In genomic region chr15:55710286-55710685, GRCh38 we compare ENCODE assay signal across 22 cellular contexts. TPM values are rescaled to one million over a fixed set of nuclear protein-coding genes. Genes with fewer than 3 reads are reported as not detected.
DNase-seq lines count a peak whose midpoint lies in the region; TF ChIP-seq lines count a peak whose summit lies in the region.
"Had no signal": no experiment of that assay in that cellular context is flagged by ENCODE, and none has a peak within 500 bp of the region (broad histone marks: within the 10 kb centered on the region; RNA-seq: fewer than 3 reads in every experiment).

No MANE protein-coding gene starts in this region.

- TF ChIP-seq CTCF in BJ (IDR thresholded peaks at IDR 0.05; ENCODE audit: insufficient read depth, low read depth, low read length) (no peak), Loucy (conservative IDR thresholded peaks at IDR 0.05; ENCODE audit: low read length) (no peak), smooth muscle cell (IDR thresholded peaks at IDR 0.05; ENCODE audit: borderline replicate concordance, insufficient read depth, poor library complexity, severe bottlenecking) (no peak)

- H3K9me3 ChIP-seq in Loucy (ENCODE audit: insufficient read depth, low read depth, low read length) (no peaks in the 10 kb centered on the region), smooth muscle cell (replicated peaks; ENCODE audit: low read depth) (no peaks in the 10 kb centered on the region)
- H3K9me3 ChIP-seq: BLaER1, SJSA1 had no signal

- no peak overlapping the region for H3K27ac ChIP-seq in smooth muscle cell (ENCODE audit: low read depth)
- H3K27ac ChIP-seq: BLaER1, SJSA1 had no signal

- H2AFZ ChIP-seq in Loucy (ENCODE audit: low read length) (no peak overlapping the region), smooth muscle cell (ENCODE audit: low read depth) (no peak overlapping the region)

- H3K27me3 ChIP-seq in BJ (ENCODE audit: control insufficient read depth, insufficient read depth, low read length) (0 out of 2 replicates have a peak, but pooled peaks cover 1% of the 10 kb centered on the region), Loucy (ENCODE audit: insufficient read depth, low read length, poor library complexity, severe bottlenecking) (no peaks in the 10 kb centered on the region), smooth muscle cell (ENCODE audit: low read depth) (no peaks in the 10 kb centered on the region)
- H3K27me3 ChIP-seq: BLaER1, SJSA1 had no signal

- peak; percentile 15 for DNase-seq in BJ (ENCODE audit: low read depth)
- peak; percentile 21 for DNase-seq in fibroblast of peridontal ligament (ENCODE audit: extremely low read depth)
- DNase-seq in smooth muscle cell (lab: John Stamatoyannopoulos, UW; ENCODE audit: unreplicated experiment): no peak
- DNase-seq in AG08396 (ENCODE audit: low spot score): no peak
- no peak for DNase-seq in DMS53 treated with DMSO at 0.1 percent for 48 hours (lab: John Stamatoyannopoulos, UW; ENCODE audit: unreplicated experiment)
- DNase-seq in pons (ENCODE audit: low spot score): no peak
- DNase-seq: CD4-positive, alpha-beta T cell; COR-L47; DMS79 treated with DMSO at 0.1 percent for 48 hours; GOT3; KBM-7; NCI-H1105; NCI-H146; NCI-H2029; NCI-H226; NCI-H510A treated with DMSO at 0.1 percent for 48 hours; NCI-H748 treated with DMSO at 0.1 percent for 48 hours; NK-92 treated with Interleukin-12 subunit alpha and Interleukin-12 subunit beta, amount 100 ng/mL, for 24 hours had no signal

- H3K36me3 ChIP-seq in BJ (ENCODE audit: control insufficient read depth, insufficient read depth, low read length): no peaks in the 10 kb centered on the region
- H3K36me3 ChIP-seq in Loucy (ENCODE audit: insufficient read depth, low read length): no peaks in the 10 kb centered on the region
- no peaks in the 10 kb centered on the region for H3K36me3 ChIP-seq in smooth muscle cell (ENCODE audit: low read depth)
- H3K36me3 ChIP-seq: BLaER1, SJSA1 had no signal

- H3K4me3 ChIP-seq in BJ (ENCODE audit: low read depth, low read length) (no peak overlapping the region), Loucy (ENCODE audit: low read length, poor library complexity, severe bottlenecking) (no peak overlapping the region), smooth muscle cell (no peak overlapping the region)
- H3K4me3 ChIP-seq: BLaER1, SJSA1 had no signal

- no peaks in the 10 kb centered on the region for H4K20me1 ChIP-seq in Loucy (ENCODE audit: insufficient read depth, low read length, poor library complexity, severe bottlenecking)
- no peaks in the 10 kb centered on the region for H4K20me1 ChIP-seq in smooth muscle cell (ENCODE audit: low read depth)
- H4K20me1 ChIP-seq: BLaER1 had no signal

- H3K9ac ChIP-seq in Loucy (ENCODE audit: low read depth, low read length, poor library complexity, severe bottlenecking) (no peak overlapping the region), smooth muscle cell (ENCODE audit: low read depth) (no peak overlapping the region)
- H3K9ac ChIP-seq: BLaER1 had no signal

- POLR2A ChIA-PET in BJ (lab: Charles Lee): no interaction called here

- H3K4me1 ChIP-seq in Loucy (ENCODE audit: insufficient read depth, low read length, poor library complexity, severe bottlenecking) (peaks cover 5% of the 10 kb centered on the region), smooth muscle cell (ENCODE audit: low read depth) (peaks cover 24% of the 10 kb centered on the region)
- H3K4me1 ChIP-seq: BLaER1, SJSA1 had no signal

- CTCF ChIA-PET in BJ (lab: Yijun Ruan, JAX): no interaction called here

- H3K4me2 ChIP-seq in Loucy (ENCODE audit: low read depth, low read length, poor library complexity, severe bottlenecking): peak overlapping the region; percentile 7
- peak overlapping the region; percentile 33 for H3K4me2 ChIP-seq in smooth muscle cell
- H3K4me2 ChIP-seq: BLaER1 had no signal

- H3F3A ChIP-seq in Loucy (ENCODE audit: low read depth) (no peaks in the 10 kb centered on the region), smooth muscle cell (ENCODE audit: low read depth) (no peaks in the 10 kb centered on the region)

- H3K79me2 ChIP-seq in Loucy (ENCODE audit: insufficient read depth, low read length) (no peaks in the 10 kb centered on the region), smooth muscle cell (ENCODE audit: low read depth) (peaks cover 28% of the 10 kb centered on the region)

- no peaks in the 10 kb centered on the region for H3K9me2 ChIP-seq in Loucy (replicated peaks; ENCODE audit: low read depth, low read length)

RNA-seq across cellular contexts. Expression of gene PRTG, which starts 32.7 kb away (rescaled TPM):
- 0.94 and 1.1 TPM in 2 replicates for polyA plus RNA-seq in BJ (2011; rRNA removed)
- 1.2 TPM in 2 replicates for polyA minus RNA-seq in BJ (2011; rRNA and poly(A)+ RNA removed)
- total RNA-seq in smooth muscle cell: 7.9 and 17.2 TPM in 2 replicates
- polyA plus RNA-seq in smooth muscle cell: 2.4 and 5.6 TPM in 2 replicates
- total RNA-seq: CD4-positive, alpha-beta T cell; T-helper 1 cell treated with Interleukin-12 subunit alpha and Interleukin-12 subunit beta and Interleukin-4 antibody, amounts not matched to agents 30 ng/mL and 1 ng/mL, for 36 hours had no signal

Comparison
In these comparisons a context has a peak if more than half of its experiments do, and no peak if none do; other contexts are left out.
1. DNase-seq: peak in BJ (single experiment) and fibroblast of peridontal ligament (single experiment); none in smooth muscle cell (single experiment), AG08396 (single experiment), DMS53 treated with DMSO at 0.1 percent for 48 hours (single experiment) and pons (single experiment).